Comparison of ENCODE assay signal across 13 cellular contexts in genomic region chr11:115869131-115869530, GRCh38.
DNase-seq lines count a peak whose midpoint lies in the region; ATAC-seq and TF ChIP-seq lines count a peak whose summit lies in the region.
"Had no signal": no experiment of that assay in that cellular context is flagged by ENCODE, and none has a peak within 500 bp of the region (broad histone marks: within the 10 kb centered on the region; RNA-seq: fewer than 3 reads in every experiment).

No MANE protein-coding gene starts in this region.

- intact Hi-C loops in activated CD4-positive, alpha-beta memory T cell treated with anti-CD3 and anti-CD28 coated beads for 36 hours (cut with micrococcal nuclease) = no loop called here
- intact Hi-C loops in transverse colon (cut with DNase I; ENCODE audit: low total_unique reads) = no loop called here

- TF ChIP-seq EP300 in transverse colon (IDR thresholded peaks at IDR 0.05; ENCODE audit: low read depth) = no peak

- DNase-seq in activated CD4-positive, alpha-beta memory T cell treated with anti-CD3 and anti-CD28 coated beads, Interleukin-2, amount 10 ng/mL, durations not matched to agents 7 days and 5 days = no peak
- DNase-seq in activated CD4-positive, alpha-beta memory T cell treated with anti-CD3 and anti-CD28 coated beads for 36 hours = no peak
- no peak for DNase-seq in glutamatergic neuron
- no peak for DNase-seq in transverse colon
- DNase-seq: 8988T, AML-193, Calu3, DMS79 had no signal

- no peak overlapping the region for H3K27ac ChIP-seq in transverse colon
- H3K27ac ChIP-seq: BLaER1 had no signal

- WGBS in transverse colon (ENCODE audit: low coverage in 1 of 2), 2 donors = 84 to 100% methylated on average over 1 to 2 of the region's 2 CpGs

- H3K9me3 Mint-ChIP-seq in activated CD4-positive, alpha-beta memory T cell treated with anti-CD3 and anti-CD28 coated beads, Interleukin-2, amount 10 ng/mL, durations not matched to agents 7 days and 5 days = no peaks in the 10 kb centered on the region
- H3K9me3 Mint-ChIP-seq in activated CD4-positive, alpha-beta memory T cell treated with anti-CD3 and anti-CD28 coated beads for 36 hours = peaks cover 8% of the 10 kb centered on the region
- H3K9me3 Mint-ChIP-seq in T-helper 1 cell treated with Interleukin-12 subunit alpha and Interleukin-12 subunit beta and Interleukin-4 antibody, amounts not matched to agents 30 μg/mL and 1 μg/mL, for 36 hours = no peaks in the 10 kb centered on the region
- peaks cover 16% of the 10 kb centered on the region for H3K9me3 Mint-ChIP-seq in glutamatergic neuron (ENCODE audit: unreplicated experiment)

- no peak for TF ChIP-seq POLR2A in transverse colon (IDR thresholded peaks at IDR 0.05)

- peak overlapping the region; percentile 67 for H3K27ac Mint-ChIP-seq in activated CD4-positive, alpha-beta memory T cell treated with anti-CD3 and anti-CD28 coated beads, Interleukin-2, amount 10 ng/mL, durations not matched to agents 7 days and 5 days
- no peak overlapping the region for H3K27ac Mint-ChIP-seq in activated CD4-positive, alpha-beta memory T cell treated with anti-CD3 and anti-CD28 coated beads for 36 hours
- peak overlapping the region; percentile 2 for H3K27ac Mint-ChIP-seq in T-helper 1 cell treated with Interleukin-12 subunit alpha and Interleukin-12 subunit beta and Interleukin-4 antibody, amounts not matched to agents 30 μg/mL and 1 μg/mL, for 36 hours
- H3K27ac Mint-ChIP-seq in glutamatergic neuron (ENCODE audit: unreplicated experiment) = peak overlapping the region; percentile 79

- H3K36me3 Mint-ChIP-seq in activated CD4-positive, alpha-beta memory T cell treated with anti-CD3 and anti-CD28 coated beads, Interleukin-2, amount 10 ng/mL, durations not matched to agents 7 days and 5 days (ENCODE audit: low read depth) = no peaks in the 10 kb centered on the region
- H3K36me3 Mint-ChIP-seq in activated CD4-positive, alpha-beta memory T cell treated with anti-CD3 and anti-CD28 coated beads for 36 hours = no peaks in the 10 kb centered on the region
- H3K36me3 Mint-ChIP-seq in T-helper 1 cell treated with Interleukin-12 subunit alpha and Interleukin-12 subunit beta and Interleukin-4 antibody, amounts not matched to agents 30 μg/mL and 1 μg/mL, for 36 hours (ENCODE audit: low read depth) = no peaks in the 10 kb centered on the region
- H3K36me3 Mint-ChIP-seq in glutamatergic neuron (ENCODE audit: unreplicated experiment) = no peaks in the 10 kb centered on the region

- in situ Hi-C loops in transverse colon (cut with MboI; ENCODE audit: low pct_ligation_motif_present in 1 of 4, low pct_unique_long_range_greater_than_20kb in 1 of 4, low sequenced_read_pairs in 3 of 4) = no loop called here

- POLR2A ChIA-PET in activated CD4-positive, alpha-beta memory T cell treated with anti-CD3 and anti-CD28 coated beads, Interleukin-2, amount 10 ng/mL, durations not matched to agents 7 days and 5 days (lab: Charles Lee) = no interaction called here
- POLR2A ChIA-PET in activated CD4-positive, alpha-beta memory T cell treated with anti-CD3 and anti-CD28 coated beads for 36 hours (lab: Charles Lee) = no interaction called here

- no peaks in the 10 kb centered on the region for H3K9me3 ChIP-seq in transverse colon
- H3K9me3 ChIP-seq: BLaER1, HAP-1 had no signal

- no peaks in the 10 kb centered on the region for H3K36me3 ChIP-seq in transverse colon
- H3K36me3 ChIP-seq: BLaER1, HAP-1 had no signal

- H3K4me3 Mint-ChIP-seq in activated CD4-positive, alpha-beta memory T cell treated with anti-CD3 and anti-CD28 coated beads, Interleukin-2, amount 10 ng/mL, durations not matched to agents 7 days and 5 days = no peak overlapping the region
- no peak overlapping the region for H3K4me3 Mint-ChIP-seq in activated CD4-positive, alpha-beta memory T cell treated with anti-CD3 and anti-CD28 coated beads for 36 hours
- H3K4me3 Mint-ChIP-seq in T-helper 1 cell treated with Interleukin-12 subunit alpha and Interleukin-12 subunit beta and Interleukin-4 antibody, amounts not matched to agents 30 μg/mL and 1 μg/mL, for 36 hours = no peak overlapping the region
- H3K4me3 Mint-ChIP-seq in glutamatergic neuron (ENCODE audit: unreplicated experiment) = no peak overlapping the region

- H3K27me3 Mint-ChIP-seq in activated CD4-positive, alpha-beta memory T cell treated with anti-CD3 and anti-CD28 coated beads, Interleukin-2, amount 10 ng/mL, durations not matched to agents 7 days and 5 days = no peaks in the 10 kb centered on the region
- peaks cover 2% of the 10 kb centered on the region for H3K27me3 Mint-ChIP-seq in activated CD4-positive, alpha-beta memory T cell treated with anti-CD3 and anti-CD28 coated beads for 36 hours
- H3K27me3 Mint-ChIP-seq in T-helper 1 cell treated with Interleukin-12 subunit alpha and Interleukin-12 subunit beta and Interleukin-4 antibody, amounts not matched to agents 30 μg/mL and 1 μg/mL, for 36 hours (ENCODE audit: low read depth) = no peaks in the 10 kb centered on the region
- H3K27me3 Mint-ChIP-seq in glutamatergic neuron (ENCODE audit: unreplicated experiment) = peaks cover 16% of the 10 kb centered on the region

- CTCF ChIA-PET in activated CD4-positive, alpha-beta memory T cell treated with anti-CD3 and anti-CD28 coated beads, Interleukin-2, amount 10 ng/mL, durations not matched to agents 7 days and 5 days (lab: Charles Lee) = no interaction called here
- CTCF ChIA-PET in activated CD4-positive, alpha-beta memory T cell treated with anti-CD3 and anti-CD28 coated beads for 36 hours (lab: Charles Lee) = interaction anchor here (1.0 kb wide), 1 partner anchor 204 kb away, joined by 3 read pairs; no protein-coding TSS in a partner anchor

- H3K4me1 Mint-ChIP-seq in activated CD4-positive, alpha-beta memory T cell treated with anti-CD3 and anti-CD28 coated beads, Interleukin-2, amount 10 ng/mL, durations not matched to agents 7 days and 5 days = peaks cover 16% of the 10 kb centered on the region
- no peaks in the 10 kb centered on the region for H3K4me1 Mint-ChIP-seq in activated CD4-positive, alpha-beta memory T cell treated with anti-CD3 and anti-CD28 coated beads for 36 hours (ENCODE audit: low read depth)
- peaks cover 5% of the 10 kb centered on the region for H3K4me1 Mint-ChIP-seq in T-helper 1 cell treated with Interleukin-12 subunit alpha and Interleukin-12 subunit beta and Interleukin-4 antibody, amounts not matched to agents 30 μg/mL and 1 μg/mL, for 36 hours (ENCODE audit: low read depth)
- H3K4me1 Mint-ChIP-seq in glutamatergic neuron (ENCODE audit: low read depth, unreplicated experiment) = peaks cover 10% of the 10 kb centered on the region

- no peak overlapping the region for H3K4me3 ChIP-seq in transverse colon
- H3K4me3 ChIP-seq: BLaER1, HAP-1 had no signal

- ATAC-seq in GM19463 (IDR thresholded peaks at IDR 0.05; ENCODE audit: unreplicated experiment) = no peak
- ATAC-seq in GM19455 (IDR thresholded peaks at IDR 0.05; ENCODE audit: unreplicated experiment) = no peak

- TF ChIP-seq CTCF in glutamatergic neuron (IDR thresholded peaks at IDR 0.05; ENCODE audit: partially characterized antibody, unreplicated experiment) (no peak), transverse colon (IDR thresholded peaks at IDR 0.05) (no peak)

- H3K27me3 ChIP-seq in transverse colon = no peaks in the 10 kb centered on the region
- H3K27me3 ChIP-seq: BLaER1 had no signal

- no peaks in the 10 kb centered on the region for H3K4me1 ChIP-seq in transverse colon
- H3K4me1 ChIP-seq: HAP-1 had no signal
